17 cellular contexts compared by ENCODE assay signal in the genomic region with DNA sequence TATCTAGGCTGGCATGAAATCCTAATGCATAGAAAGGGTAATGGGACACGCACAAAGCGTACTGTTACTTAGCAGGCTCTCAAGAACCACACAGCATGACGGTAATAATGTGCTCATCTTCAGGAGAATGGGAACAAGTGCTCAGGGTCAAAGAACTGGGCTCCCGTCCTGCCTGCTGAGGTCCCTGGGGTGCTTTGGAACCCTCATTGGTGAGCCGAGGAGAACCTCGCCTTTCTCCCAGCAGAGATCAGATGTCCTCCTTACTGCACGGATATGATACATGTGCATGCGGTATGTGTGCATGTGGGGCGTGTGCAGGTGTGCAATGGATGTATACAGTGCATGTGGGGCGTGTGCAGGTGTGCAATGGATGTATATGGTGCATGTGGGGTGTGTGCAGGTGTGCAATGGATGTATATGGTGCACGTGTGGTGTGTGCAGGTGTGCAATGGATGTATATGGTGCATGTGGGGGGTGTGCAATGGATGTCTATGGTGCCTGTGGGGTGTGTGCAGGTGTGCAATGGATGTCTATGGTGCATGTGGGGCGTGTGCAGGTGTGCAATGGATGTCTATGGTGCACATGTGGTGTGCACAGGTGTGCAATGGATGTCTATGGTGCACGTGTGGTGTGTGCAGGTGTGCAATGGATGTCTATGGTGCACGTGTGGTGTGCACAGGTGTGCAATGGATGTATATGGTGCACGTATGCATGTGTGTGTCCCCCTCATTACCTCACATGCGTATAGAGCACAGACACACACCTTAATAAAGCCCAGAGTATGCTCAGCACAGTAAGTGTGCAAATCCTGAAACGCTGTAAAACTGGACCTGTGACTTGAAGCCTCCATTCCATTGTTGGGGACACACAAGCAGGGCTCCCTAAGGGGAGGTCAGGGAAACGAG.
"Had no signal": no experiment of that assay in that cellular context is flagged by ENCODE, and none has a peak within 500 bp of the region (broad histone marks: within the 10 kb centered on the region; RNA-seq: fewer than 3 reads in every experiment).

No MANE protein-coding gene starts in this region.

- H3K4me1 ChIP-seq: ascending aorta, esophagus muscularis mucosa, lower lobe of right lung, tibial nerve, vagina had no signal

- H3K27me3 ChIP-seq: ascending aorta, tibial nerve, vagina had no signal

- DNase-seq: activated B cell treated with CpG ODN at 0.5 μM for 24 hours; activated CD4-positive, alpha-beta memory T cell treated with anti-CD3 and anti-CD28 coated beads for 36 hours; activated CD4-positive, alpha-beta T cell treated with anti-CD3 and anti-CD28 coated beads for 4 hours; activated CD8-positive, alpha-beta memory T cell treated with anti-CD3 and anti-CD28 coated beads, Interleukin-2, amount 10 ng/mL, durations not matched to agents 7 days and 5 days; activated T-cell treated with anti-CD3 and anti-CD28 coated beads, Interleukin-2, amount 50 U/mL, for 1 hour; cerebellar nuclear complex; effector CD8-positive, alpha-beta T cell; left cardiac atrium; lower lobe of right lung; stimulated activated CD4-positive, alpha-beta T cell treated with anti-CD3 and anti-CD28 coated beads, Interleukin-12 subunit alpha, Interleukin-12 subunit beta, amount 100 ng/mL, for 4 hours; stimulated activated CD4-positive, alpha-beta T cell treated with anti-CD3 and anti-CD28 coated beads, Interleukin-1b, Interleukin-23, amount 100 ng/mL, for 48 hours; stimulated activated CD8-positive, alpha-beta memory T cell treated with anti-CD3 and anti-CD28 coated beads, Interleukin-4, amount 100 ng/mL, for 48 hours; stimulated activated naive CD4-positive, alpha-beta T cell had no signal

- H3K9me3 ChIP-seq: ascending aorta, esophagus muscularis mucosa, lower lobe of right lung, vagina had no signal

- H3K4me3 ChIP-seq: ascending aorta, esophagus muscularis mucosa, lower lobe of right lung, tibial nerve, vagina had no signal

- H3K36me3 ChIP-seq: ascending aorta, esophagus muscularis mucosa, lower lobe of right lung, tibial nerve, vagina had no signal

- H3K27ac ChIP-seq: ascending aorta, esophagus muscularis mucosa, lower lobe of right lung, tibial nerve, vagina had no signal
